In the genomic region with DNA sequence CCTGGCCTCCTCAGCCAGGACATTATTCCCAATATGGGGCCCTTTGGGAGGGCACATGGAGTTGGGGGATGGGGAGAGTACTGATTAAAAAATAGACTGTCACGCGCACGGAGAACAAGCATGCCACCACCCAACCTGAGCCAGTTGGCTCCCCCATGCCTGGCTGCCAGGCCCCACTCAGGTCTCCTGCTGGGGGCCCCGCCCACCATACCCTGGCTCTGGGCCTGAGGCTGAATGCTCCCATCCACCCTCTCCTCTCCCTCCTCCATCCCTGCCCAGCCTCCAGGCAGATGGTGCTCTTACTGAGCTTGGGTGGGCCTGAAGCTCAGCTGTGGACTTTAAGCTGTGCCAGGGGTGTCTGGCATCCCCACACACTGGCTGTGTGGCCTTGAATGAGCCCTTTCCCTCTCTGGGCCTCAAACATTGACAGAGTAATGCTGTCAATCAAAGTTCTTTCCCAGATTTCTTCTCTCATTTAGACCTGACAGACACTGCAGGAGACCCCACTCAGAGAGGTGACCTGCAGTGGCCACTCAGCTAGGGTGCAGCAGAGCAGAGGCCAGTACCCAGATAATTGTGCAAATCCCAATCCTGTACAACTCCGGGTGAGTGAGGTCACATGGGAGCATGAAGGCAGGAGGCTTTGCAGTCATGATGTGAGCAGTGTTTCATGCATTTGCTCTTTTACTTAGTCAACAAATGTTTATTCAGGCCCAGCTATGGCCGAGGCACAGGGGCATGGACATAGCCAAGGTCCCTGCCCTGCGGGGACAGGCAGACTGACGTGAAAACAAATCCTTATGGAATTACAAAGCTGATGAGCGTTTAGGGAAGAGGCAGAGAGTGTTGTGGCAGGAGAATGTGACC, we compare ENCODE assay signal across 15 cellular contexts. TPM values are rescaled to one million over a fixed set of nuclear protein-coding genes. Genes with fewer than 3 reads are reported as not detected.
DNase-seq lines count a peak whose midpoint lies in the region; ATAC-seq and TF ChIP-seq lines count a peak whose summit lies in the region.
"Had no signal": no experiment of that assay in that cellular context is flagged by ENCODE, and none has a peak within 500 bp of the region (broad histone marks: within the 10 kb centered on the region; RNA-seq: fewer than 3 reads in every experiment).

No MANE protein-coding gene starts in this region.

- peak; percentile 53 to 79 (median 68) for ATAC-seq in right lobe of liver
- ATAC-seq in activated CD8-positive, alpha-beta T cell treated with anti-CD3 and anti-CD28 coated beads for 36 hours = no peak
- no peak for ATAC-seq in natural killer cell
- no peak for ATAC-seq in HG03025 (IDR thresholded peaks at IDR 0.05; ENCODE audit: low FRiP score, unreplicated experiment)
- ATAC-seq: stimulated activated naive CD8-positive, alpha-beta T cell treated with anti-CD3 and anti-CD28 coated beads, Interleukin-15, Interleukin-2, amounts not matched to agents 100 U/mL and 50 U/mL, for 24 hours had no signal

- H3K36me3 ChIP-seq in right lobe of liver (no peaks in the 10 kb centered on the region), stomach smooth muscle (ENCODE audit: control insufficient read depth in 2 of 2, insufficient read depth in 2 of 2, low read length in 2 of 2) (peaks cover 0 to 5% of the 10 kb centered on the region in 2 donors)

- DNase-seq in NCI-H1694 (lab: John Stamatoyannopoulos, UW) = peak; percentile 77
- no peak for DNase-seq in dorsolateral prefrontal cortex
- DNase-seq in right lobe of liver = peak in 1 of 3 donors; percentile 76
- no peak for DNase-seq in activated CD8-positive, alpha-beta T cell treated with anti-CD3 and anti-CD28 coated beads for 36 hours
- DNase-seq in OCI-M1 (lab: John Stamatoyannopoulos, UW) = no peak
- DNase-seq in natural killer cell = no peak
- DNase-seq: activated CD8-positive, alpha-beta memory T cell treated with anti-CD3 and anti-CD28 coated beads, Interleukin-2, amount 50 U/mL, for 48 hours; activated naive CD4-positive, alpha-beta T cell; GM23248; NCI-H1436; stimulated activated naive CD8-positive, alpha-beta T cell treated with anti-CD3 and anti-CD28 coated beads, Interleukin-15, Interleukin-2, amounts not matched to agents 100 U/mL and 50 U/mL, for 24 hours had no signal

- TF ChIP-seq CTCF in dorsolateral prefrontal cortex (IDR thresholded peaks at IDR 0.05 in 54 of 56, conservative IDR thresholded peaks at IDR 0.05 in 2 of 56; ENCODE audit: low read depth in 1 of 56, partially characterized antibody in 56 of 56) (no peak), right lobe of liver (IDR thresholded peaks at IDR 0.05) (peak in 1 of 4 donors; percentile 14), natural killer cell (IDR thresholded peaks at IDR 0.05) (no peak)
- no peak for TF ChIP-seq CTCF in activated CD8-positive, alpha-beta T cell treated with anti-CD3 and anti-CD28 coated beads for 36 hours (IDR thresholded peaks at IDR 0.05)

- H3K27me3 Mint-ChIP-seq in activated CD8-positive, alpha-beta T cell treated with anti-CD3 and anti-CD28 coated beads for 36 hours = peaks cover 11% of the 10 kb centered on the region
- H3K27me3 Mint-ChIP-seq in natural killer cell (ENCODE audit: low read depth in 2 of 2) = peaks cover 12 to 17% of the 10 kb centered on the region in 2 donors

- H3K9me3 ChIP-seq in right lobe of liver (no peaks in the 10 kb centered on the region), stomach smooth muscle (ENCODE audit: control insufficient read depth in 2 of 2, low read length in 2 of 2) (no peaks in the 10 kb centered on the region)

- intact Hi-C loops in dorsolateral prefrontal cortex (cut with DNase I) (no loop called here), right lobe of liver (cut with DNase I) (no loop called here), natural killer cell (cut with micrococcal nuclease) (no loop called here)
- intact Hi-C loops in activated CD8-positive, alpha-beta T cell treated with anti-CD3 and anti-CD28 coated beads for 36 hours (cut with micrococcal nuclease) = no loop called here

- POLR2A ChIA-PET in activated CD8-positive, alpha-beta T cell treated with anti-CD3 and anti-CD28 coated beads for 36 hours (lab: Charles Lee) = interaction anchor here (0.9 kb wide), 1 partner anchor 8 kb away, joined by 3 read pairs; no protein-coding TSS in a partner anchor

- peaks cover 0 to 45% (median 21%) of the 10 kb centered on the region in 4 donors for H3K4me1 ChIP-seq in right lobe of liver
- peaks cover 77% of the 10 kb centered on the region for H3K4me1 ChIP-seq in stomach smooth muscle (ENCODE audit: control insufficient read depth, insufficient read depth, low read length)

- H3K27ac Mint-ChIP-seq in activated CD8-positive, alpha-beta T cell treated with anti-CD3 and anti-CD28 coated beads for 36 hours = no peak overlapping the region
- H3K27ac Mint-ChIP-seq in natural killer cell = no peak overlapping the region

- H3K4me3 ChIP-seq in dorsolateral prefrontal cortex (no peak overlapping the region), right lobe of liver (no peak overlapping the region), stomach smooth muscle (ENCODE audit: low read length in 2 of 2) (no peak overlapping the region)
- H3K4me3 ChIP-seq: GM23248 had no signal

- H3K27me3 ChIP-seq in dorsolateral prefrontal cortex (no peaks in the 10 kb centered on the region), right lobe of liver (no peaks in the 10 kb centered on the region), stomach smooth muscle (ENCODE audit: control insufficient read depth in 1 of 2, insufficient read depth in 2 of 2, low read length in 2 of 2) (no peaks in the 10 kb centered on the region)

- CTCF ChIA-PET in activated CD8-positive, alpha-beta T cell treated with anti-CD3 and anti-CD28 coated beads for 36 hours (lab: Charles Lee) = no interaction called here

- H3K27ac ChIP-seq in dorsolateral prefrontal cortex = peak overlapping the region in 34 of 59 donors; percentile 6 to 94 (median 42)
- H3K27ac ChIP-seq in right lobe of liver = peak overlapping the region in 2 of 3 donors; percentile 24 to 71
- H3K27ac ChIP-seq in stomach smooth muscle (ENCODE audit: low read length) = peak overlapping the region; percentile 37
- H3K27ac ChIP-seq: GM23248 had no signal

- no peak overlapping the region for H3K9ac ChIP-seq in stomach smooth muscle (ENCODE audit: low read length in 2 of 2)
- H3K9ac ChIP-seq: GM23248 had no signal

- H3K36me3 Mint-ChIP-seq in activated CD8-positive, alpha-beta T cell treated with anti-CD3 and anti-CD28 coated beads for 36 hours (ENCODE audit: low read depth) = no peaks in the 10 kb centered on the region
- H3K36me3 Mint-ChIP-seq in natural killer cell = no peaks in the 10 kb centered on the region

- no peaks in the 10 kb centered on the region for H3K4me1 Mint-ChIP-seq in activated CD8-positive, alpha-beta T cell treated with anti-CD3 and anti-CD28 coated beads for 36 hours (ENCODE audit: low read depth)
- H3K4me1 Mint-ChIP-seq in natural killer cell = no peaks in the 10 kb centered on the region

- no peak overlapping the region for H3K4me3 Mint-ChIP-seq in activated CD8-positive, alpha-beta T cell treated with anti-CD3 and anti-CD28 coated beads for 36 hours
- no peak overlapping the region for H3K4me3 Mint-ChIP-seq in natural killer cell

- no peak for TF ChIP-seq POLR2A in right lobe of liver (IDR thresholded peaks at IDR 0.05)

- no peaks in the 10 kb centered on the region for H3K9me3 Mint-ChIP-seq in activated CD8-positive, alpha-beta T cell treated with anti-CD3 and anti-CD28 coated beads for 36 hours
- no peaks in the 10 kb centered on the region for H3K9me3 Mint-ChIP-seq in natural killer cell

- WGBS in right lobe of liver (ENCODE audit: insufficient coverage, low coverage, low lambda C conversion rate, missing lambda C conversion rate) = 15% methylated on average over 5 of the region's 9 CpGs

RNA-seq across cellular contexts. Expression of a gene that starts 9.8 kb away (rescaled TPM):
- total RNA-seq in dorsolateral prefrontal cortex (100 to 1,000 TPM in 116 of 120 experiments, 10 to 100 TPM in 4; 47.3 to 302 (median 180) TPM), right lobe of liver (10 to 100 TPM; 23.4 to 51.8 (median 35.6) TPM), natural killer cell (under 1 TPM in 2 of 3 donors, not detected in 1; 0.16 to 0.48 TPM)
- total RNA-seq in activated CD8-positive, alpha-beta T cell treated with anti-CD3 and anti-CD28 coated beads for 36 hours = under 1 TPM; 0.18 to 0.22 TPM
- total RNA-seq: SK-MEL-5 had no signal

RNA-seq across cellular contexts. Expression of a gene that starts 30.4 kb away (rescaled TPM):
- total RNA-seq in dorsolateral prefrontal cortex = 1 to 10 TPM in 119 of 120 experiments, under 1 TPM in 1; 0.60 to 9.2 (median 3.8) TPM
- under 1 TPM in 3 of 6 experiments, not detected in 3; 0.09 to 0.25 (median 0.12) TPM for total RNA-seq in right lobe of liver
- under 1 TPM; 0.11 to 0.20 TPM for total RNA-seq in activated CD8-positive, alpha-beta T cell treated with anti-CD3 and anti-CD28 coated beads for 36 hours
- not detected for total RNA-seq in natural killer cell
- total RNA-seq: G401, SK-MEL-5 had no signal

Comparison
In these comparisons a context has a peak if more than half of its experiments do, and no peak if none do; other contexts are left out.
1. ATAC-seq: peak in right lobe of liver (4 of 4); none in activated CD8-positive, alpha-beta T cell treated with anti-CD3 and anti-CD28 coated beads for 36 hours (single experiment), natural killer cell (0 of 3) and HG03025 (single experiment).
2. RNA of a gene that starts 9.8 kb away (total RNA-seq): 47.3 to 302 TPM in dorsolateral prefrontal cortex and 23.4 to 51.8 TPM in right lobe of liver; 0.18 to 0.22 TPM in activated CD8-positive, alpha-beta T cell treated with anti-CD3 and anti-CD28 coated beads for 36 hours and 0.16 to 0.48 TPM in natural killer cell; every median in the first group is over 10 times any median in the second.
3. Peak in every context shown above with its lines, with median percentiles within 50 percentile points of each other: H3K27ac ChIP-seq.